In the genomic region with DNA sequence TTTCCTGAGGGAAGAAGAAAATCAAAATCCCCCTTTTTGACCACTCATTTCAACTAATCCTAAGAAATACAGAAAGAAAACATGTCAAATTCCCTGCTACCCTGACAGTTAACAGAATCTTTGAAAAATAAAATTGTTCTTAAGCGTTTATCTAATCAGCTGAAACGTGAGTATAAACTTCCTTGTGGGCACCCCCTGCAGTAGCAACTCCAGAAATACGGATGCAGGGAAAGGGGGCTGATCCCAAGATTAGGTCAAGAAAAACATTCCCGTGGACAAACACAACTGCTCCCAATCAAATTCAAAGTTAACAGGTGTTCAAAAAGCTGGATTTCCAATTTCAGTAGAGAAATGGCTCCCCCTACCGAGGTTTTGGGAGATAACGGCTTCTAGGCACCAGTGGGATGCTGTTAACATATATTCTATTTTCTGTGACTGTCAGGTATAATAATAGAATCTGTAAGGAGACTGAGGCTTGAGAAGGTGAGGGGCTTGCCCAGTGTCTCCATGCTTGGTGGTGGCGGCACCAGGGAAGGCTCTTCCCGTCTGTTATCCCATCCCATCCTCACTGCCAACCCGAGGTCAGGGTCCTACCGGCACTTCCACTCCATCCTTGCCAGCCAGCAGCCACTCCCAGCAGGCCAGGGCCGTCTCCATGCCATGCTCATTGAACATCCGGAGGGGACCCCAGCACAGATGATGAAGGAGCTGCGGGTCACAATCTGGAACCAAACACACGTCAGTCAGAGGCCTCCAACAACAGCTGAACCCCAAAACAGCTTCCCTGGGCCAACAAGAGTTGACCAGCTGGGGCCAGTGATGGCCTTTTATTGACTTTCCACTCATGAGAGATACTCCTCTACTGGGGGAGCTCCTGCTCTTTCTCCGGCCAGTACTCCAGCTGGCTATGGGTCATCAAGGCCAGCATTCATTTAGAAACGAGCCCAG, we compare ENCODE assay signal across 1 cellular context.
A peak's percentile ranks its signal among the peaks of the same experiment; 100 is the strongest.
TF ChIP-seq lines count a peak whose summit lies in the region.

No MANE protein-coding gene starts in this region.

TF ChIP-seq in K562, 482 proteins besides CTCF, POLR2A, EP300 and RAD21 (continued from another document and continues in another):
- TF ChIP-seq, protein P1, sequence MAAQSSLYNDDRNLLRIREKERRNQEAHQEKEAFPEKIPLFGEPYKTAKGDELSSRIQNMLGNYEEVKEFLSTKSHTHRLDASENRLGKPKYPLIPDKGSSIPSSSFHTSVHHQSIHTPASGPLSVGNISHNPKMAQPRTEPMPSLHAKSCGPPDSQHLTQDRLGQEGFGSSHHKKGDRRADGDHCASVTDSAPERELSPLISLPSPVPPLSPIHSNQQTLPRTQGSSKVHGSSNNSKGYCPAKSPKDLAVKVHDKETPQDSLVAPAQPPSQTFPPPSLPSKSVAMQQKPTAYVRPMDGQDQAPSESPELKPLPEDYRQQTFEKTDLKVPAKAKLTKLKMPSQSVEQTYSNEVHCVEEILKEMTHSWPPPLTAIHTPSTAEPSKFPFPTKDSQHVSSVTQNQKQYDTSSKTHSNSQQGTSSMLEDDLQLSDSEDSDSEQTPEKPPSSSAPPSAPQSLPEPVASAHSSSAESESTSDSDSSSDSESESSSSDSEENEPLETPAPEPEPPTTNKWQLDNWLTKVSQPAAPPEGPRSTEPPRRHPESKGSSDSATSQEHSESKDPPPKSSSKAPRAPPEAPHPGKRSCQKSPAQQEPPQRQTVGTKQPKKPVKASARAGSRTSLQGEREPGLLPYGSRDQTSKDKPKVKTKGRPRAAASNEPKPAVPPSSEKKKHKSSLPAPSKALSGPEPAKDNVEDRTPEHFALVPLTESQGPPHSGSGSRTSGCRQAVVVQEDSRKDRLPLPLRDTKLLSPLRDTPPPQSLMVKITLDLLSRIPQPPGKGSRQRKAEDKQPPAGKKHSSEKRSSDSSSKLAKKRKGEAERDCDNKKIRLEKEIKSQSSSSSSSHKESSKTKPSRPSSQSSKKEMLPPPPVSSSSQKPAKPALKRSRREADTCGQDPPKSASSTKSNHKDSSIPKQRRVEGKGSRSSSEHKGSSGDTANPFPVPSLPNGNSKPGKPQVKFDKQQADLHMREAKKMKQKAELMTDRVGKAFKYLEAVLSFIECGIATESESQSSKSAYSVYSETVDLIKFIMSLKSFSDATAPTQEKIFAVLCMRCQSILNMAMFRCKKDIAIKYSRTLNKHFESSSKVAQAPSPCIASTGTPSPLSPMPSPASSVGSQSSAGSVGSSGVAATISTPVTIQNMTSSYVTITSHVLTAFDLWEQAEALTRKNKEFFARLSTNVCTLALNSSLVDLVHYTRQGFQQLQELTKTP (IDR thresholded peaks at IDR 0.05; ENCODE audit: low read depth in 1 of 2, partially characterized antibody in 2 of 2): no peak
- TF ChIP-seq, protein P2, sequence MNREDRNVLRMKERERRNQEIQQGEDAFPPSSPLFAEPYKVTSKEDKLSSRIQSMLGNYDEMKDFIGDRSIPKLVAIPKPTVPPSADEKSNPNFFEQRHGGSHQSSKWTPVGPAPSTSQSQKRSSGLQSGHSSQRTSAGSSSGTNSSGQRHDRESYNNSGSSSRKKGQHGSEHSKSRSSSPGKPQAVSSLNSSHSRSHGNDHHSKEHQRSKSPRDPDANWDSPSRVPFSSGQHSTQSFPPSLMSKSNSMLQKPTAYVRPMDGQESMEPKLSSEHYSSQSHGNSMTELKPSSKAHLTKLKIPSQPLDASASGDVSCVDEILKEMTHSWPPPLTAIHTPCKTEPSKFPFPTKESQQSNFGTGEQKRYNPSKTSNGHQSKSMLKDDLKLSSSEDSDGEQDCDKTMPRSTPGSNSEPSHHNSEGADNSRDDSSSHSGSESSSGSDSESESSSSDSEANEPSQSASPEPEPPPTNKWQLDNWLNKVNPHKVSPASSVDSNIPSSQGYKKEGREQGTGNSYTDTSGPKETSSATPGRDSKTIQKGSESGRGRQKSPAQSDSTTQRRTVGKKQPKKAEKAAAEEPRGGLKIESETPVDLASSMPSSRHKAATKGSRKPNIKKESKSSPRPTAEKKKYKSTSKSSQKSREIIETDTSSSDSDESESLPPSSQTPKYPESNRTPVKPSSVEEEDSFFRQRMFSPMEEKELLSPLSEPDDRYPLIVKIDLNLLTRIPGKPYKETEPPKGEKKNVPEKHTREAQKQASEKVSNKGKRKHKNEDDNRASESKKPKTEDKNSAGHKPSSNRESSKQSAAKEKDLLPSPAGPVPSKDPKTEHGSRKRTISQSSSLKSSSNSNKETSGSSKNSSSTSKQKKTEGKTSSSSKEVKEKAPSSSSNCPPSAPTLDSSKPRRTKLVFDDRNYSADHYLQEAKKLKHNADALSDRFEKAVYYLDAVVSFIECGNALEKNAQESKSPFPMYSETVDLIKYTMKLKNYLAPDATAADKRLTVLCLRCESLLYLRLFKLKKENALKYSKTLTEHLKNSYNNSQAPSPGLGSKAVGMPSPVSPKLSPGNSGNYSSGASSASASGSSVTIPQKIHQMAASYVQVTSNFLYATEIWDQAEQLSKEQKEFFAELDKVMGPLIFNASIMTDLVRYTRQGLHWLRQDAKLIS (CRISPR knock-in tag; IDR thresholded peaks at IDR 0.05): no peak
- TF ChIP-seq, protein P3, sequence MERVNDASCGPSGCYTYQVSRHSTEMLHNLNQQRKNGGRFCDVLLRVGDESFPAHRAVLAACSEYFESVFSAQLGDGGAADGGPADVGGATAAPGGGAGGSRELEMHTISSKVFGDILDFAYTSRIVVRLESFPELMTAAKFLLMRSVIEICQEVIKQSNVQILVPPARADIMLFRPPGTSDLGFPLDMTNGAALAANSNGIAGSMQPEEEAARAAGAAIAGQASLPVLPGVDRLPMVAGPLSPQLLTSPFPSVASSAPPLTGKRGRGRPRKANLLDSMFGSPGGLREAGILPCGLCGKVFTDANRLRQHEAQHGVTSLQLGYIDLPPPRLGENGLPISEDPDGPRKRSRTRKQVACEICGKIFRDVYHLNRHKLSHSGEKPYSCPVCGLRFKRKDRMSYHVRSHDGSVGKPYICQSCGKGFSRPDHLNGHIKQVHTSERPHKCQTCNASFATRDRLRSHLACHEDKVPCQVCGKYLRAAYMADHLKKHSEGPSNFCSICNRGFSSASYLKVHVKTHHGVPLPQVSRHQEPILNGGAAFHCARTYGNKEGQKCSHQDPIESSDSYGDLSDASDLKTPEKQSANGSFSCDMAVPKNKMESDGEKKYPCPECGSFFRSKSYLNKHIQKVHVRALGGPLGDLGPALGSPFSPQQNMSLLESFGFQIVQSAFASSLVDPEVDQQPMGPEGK (CRISPR knock-in tag; IDR thresholded peaks at IDR 0.05; ENCODE audit: borderline replicate concordance): no peak
- no peak for TF ChIP-seq NCOA6 (IDR thresholded peaks at IDR 0.05)
- TF ChIP-seq FOXP1 (CRISPR knock-in tag; IDR thresholded peaks at IDR 0.05): no peak; the same call in 1 of the 2 replicates
- TF ChIP-seq, protein P4, sequence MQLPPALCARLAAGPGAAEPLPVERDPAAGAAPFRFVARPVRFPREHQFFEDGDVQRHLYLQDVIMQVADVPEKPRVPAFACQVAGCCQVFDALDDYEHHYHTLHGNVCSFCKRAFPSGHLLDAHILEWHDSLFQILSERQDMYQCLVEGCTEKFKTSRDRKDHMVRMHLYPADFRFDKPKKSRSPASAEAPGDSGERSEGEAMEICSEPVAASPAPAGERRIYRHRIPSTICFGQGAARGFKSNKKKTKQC (CRISPR knock-in tag; IDR thresholded peaks at IDR 0.05): no peak
- TF ChIP-seq, protein P5, sequence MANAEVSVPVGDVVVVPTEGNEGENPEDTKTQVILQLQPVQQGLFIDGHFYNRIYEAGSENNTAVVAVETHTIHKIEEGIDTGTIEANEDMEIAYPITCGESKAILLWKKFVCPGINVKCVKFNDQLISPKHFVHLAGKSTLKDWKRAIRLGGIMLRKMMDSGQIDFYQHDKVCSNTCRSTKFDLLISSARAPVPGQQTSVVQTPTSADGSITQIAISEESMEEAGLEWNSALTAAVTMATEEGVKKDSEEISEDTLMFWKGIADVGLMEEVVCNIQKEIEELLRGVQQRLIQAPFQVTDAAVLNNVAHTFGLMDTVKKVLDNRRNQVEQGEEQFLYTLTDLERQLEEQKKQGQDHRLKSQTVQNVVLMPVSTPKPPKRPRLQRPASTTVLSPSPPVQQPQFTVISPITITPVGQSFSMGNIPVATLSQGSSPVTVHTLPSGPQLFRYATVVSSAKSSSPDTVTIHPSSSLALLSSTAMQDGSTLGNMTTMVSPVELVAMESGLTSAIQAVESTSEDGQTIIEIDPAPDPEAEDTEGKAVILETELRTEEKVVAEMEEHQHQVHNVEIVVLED (CRISPR knock-in tag; IDR thresholded peaks at IDR 0.05): no peak
- TF ChIP-seq, protein P6, sequence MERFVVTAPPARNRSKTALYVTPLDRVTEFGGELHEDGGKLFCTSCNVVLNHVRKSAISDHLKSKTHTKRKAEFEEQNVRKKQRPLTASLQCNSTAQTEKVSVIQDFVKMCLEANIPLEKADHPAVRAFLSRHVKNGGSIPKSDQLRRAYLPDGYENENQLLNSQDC (CRISPR knock-in tag; IDR thresholded peaks at IDR 0.05): no peak
- no peak for TF ChIP-seq ZNF785 (CRISPR knock-in tag; IDR thresholded peaks at IDR 0.05)
- TF ChIP-seq RHOXF2B (CRISPR knock-in tag; conservative IDR thresholded peaks at IDR 0.05): no peak
- TF ChIP-seq, protein P7, sequence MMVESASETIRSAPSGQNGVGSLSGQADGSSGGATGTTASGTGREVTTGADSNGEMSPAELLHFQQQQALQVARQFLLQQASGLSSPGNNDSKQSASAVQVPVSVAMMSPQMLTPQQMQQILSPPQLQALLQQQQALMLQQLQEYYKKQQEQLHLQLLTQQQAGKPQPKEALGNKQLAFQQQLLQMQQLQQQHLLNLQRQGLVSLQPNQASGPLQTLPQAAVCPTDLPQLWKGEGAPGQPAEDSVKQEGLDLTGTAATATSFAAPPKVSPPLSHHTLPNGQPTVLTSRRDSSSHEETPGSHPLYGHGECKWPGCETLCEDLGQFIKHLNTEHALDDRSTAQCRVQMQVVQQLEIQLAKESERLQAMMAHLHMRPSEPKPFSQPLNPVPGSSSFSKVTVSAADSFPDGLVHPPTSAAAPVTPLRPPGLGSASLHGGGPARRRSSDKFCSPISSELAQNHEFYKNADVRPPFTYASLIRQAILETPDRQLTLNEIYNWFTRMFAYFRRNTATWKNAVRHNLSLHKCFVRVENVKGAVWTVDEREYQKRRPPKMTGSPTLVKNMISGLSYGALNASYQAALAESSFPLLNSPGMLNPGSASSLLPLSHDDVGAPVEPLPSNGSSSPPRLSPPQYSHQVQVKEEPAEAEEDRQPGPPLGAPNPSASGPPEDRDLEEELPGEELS (CRISPR knock-in tag; IDR thresholded peaks at IDR 0.05; ENCODE audit: borderline replicate concordance): no peak
- TF ChIP-seq ZNF24 (IDR thresholded peaks at IDR 0.05): no peak
- TF ChIP-seq ZNF507 (tag; conservative IDR thresholded peaks at IDR 0.05): no peak
- no peak for TF ChIP-seq KAT2B (IDR thresholded peaks at IDR 0.05; ENCODE audit: low read depth, low read length)
- TF ChIP-seq FOXJ3 (CRISPR knock-in tag; IDR thresholded peaks at IDR 0.05): peak; percentile 46; the same call in 1 of the 2 replicates
- no peak for TF ChIP-seq ZNF217 (CRISPR knock-in tag; IDR thresholded peaks at IDR 0.05)
- 0 out of 2 replicates have a peak, but pooled peaks have one; percentile 19 for TF ChIP-seq SREBF1 (IDR thresholded peaks at IDR 0.05; ENCODE audit: borderline replicate concordance, low read depth, low read length)
- TF ChIP-seq, protein P8, sequence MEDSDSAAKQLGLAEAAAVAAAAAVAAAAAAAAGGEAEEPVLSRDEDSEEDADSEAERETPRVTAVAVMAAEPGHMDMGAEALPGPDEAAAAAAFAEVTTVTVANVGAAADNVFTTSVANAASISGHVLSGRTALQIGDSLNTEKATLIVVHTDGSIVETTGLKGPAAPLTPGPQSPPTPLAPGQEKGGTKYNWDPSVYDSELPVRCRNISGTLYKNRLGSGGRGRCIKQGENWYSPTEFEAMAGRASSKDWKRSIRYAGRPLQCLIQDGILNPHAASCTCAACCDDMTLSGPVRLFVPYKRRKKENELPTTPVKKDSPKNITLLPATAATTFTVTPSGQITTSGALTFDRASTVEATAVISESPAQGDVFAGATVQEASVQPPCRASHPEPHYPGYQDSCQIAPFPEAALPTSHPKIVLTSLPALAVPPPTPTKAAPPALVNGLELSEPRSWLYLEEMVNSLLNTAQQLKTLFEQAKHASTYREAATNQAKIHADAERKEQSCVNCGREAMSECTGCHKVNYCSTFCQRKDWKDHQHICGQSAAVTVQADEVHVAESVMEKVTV (CRISPR knock-in tag; IDR thresholded peaks at IDR 0.05): peak; percentile 61; the same call in 1 of the 2 replicates
- no peak for TF ChIP-seq COPS2 (conservative IDR thresholded peaks at IDR 0.05)
- TF ChIP-seq BRF1 (IDR thresholded peaks at IDR 0.05; ENCODE audit: borderline replicate concordance, extremely low read depth, insufficient read length): no peak
- no peak for TF ChIP-seq CREB1 (IDR thresholded peaks at IDR 0.05)
- TF ChIP-seq CREB1 (CRISPR knock-in tag; IDR thresholded peaks at IDR 0.05): no peak
- TF ChIP-seq CBX5 (IDR thresholded peaks at IDR 0.05; ENCODE audit: borderline replicate concordance, low read depth): no peak
- TF ChIP-seq, protein P9, sequence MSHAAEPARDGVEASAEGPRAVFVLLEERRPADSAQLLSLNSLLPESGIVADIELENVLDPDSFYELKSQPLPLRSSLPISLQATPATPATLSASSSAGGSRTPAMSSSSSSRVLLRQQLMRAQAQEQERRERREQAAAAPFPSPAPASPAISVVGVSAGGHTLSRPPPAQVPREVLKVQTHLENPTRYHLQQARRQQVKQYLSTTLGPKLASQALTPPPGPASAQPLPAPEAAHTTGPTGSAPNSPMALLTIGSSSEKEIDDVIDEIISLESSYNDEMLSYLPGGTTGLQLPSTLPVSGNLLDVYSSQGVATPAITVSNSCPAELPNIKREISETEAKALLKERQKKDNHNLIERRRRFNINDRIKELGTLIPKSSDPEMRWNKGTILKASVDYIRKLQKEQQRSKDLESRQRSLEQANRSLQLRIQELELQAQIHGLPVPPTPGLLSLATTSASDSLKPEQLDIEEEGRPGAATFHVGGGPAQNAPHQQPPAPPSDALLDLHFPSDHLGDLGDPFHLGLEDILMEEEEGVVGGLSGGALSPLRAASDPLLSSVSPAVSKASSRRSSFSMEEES (CRISPR knock-in tag; IDR thresholded peaks at IDR 0.05): no peak
- TF ChIP-seq ZNF121 (CRISPR knock-in tag; conservative IDR thresholded peaks at IDR 0.05): no peak
- no peak for TF ChIP-seq TGIF2 (CRISPR knock-in tag; IDR thresholded peaks at IDR 0.05)
- no peak for TF ChIP-seq ZNF133 (CRISPR knock-in tag; IDR thresholded peaks at IDR 0.05)
- TF ChIP-seq ZBTB1 (CRISPR knock-in tag; IDR thresholded peaks at IDR 0.05; ENCODE audit: borderline replicate concordance, low read depth): no peak; the same call in 1 of the 2 replicates
- TF ChIP-seq, protein P10, sequence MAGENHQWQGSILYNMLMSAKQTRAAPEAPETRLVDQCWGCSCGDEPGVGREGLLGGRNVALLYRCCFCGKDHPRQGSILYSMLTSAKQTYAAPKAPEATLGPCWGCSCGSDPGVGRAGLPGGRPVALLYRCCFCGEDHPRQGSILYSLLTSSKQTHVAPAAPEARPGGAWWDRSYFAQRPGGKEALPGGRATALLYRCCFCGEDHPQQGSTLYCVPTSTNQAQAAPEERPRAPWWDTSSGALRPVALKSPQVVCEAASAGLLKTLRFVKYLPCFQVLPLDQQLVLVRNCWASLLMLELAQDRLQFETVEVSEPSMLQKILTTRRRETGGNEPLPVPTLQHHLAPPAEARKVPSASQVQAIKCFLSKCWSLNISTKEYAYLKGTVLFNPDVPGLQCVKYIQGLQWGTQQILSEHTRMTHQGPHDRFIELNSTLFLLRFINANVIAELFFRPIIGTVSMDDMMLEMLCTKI (IDR thresholded peaks at IDR 0.05; ENCODE audit: partially characterized antibody): no peak
- peak; percentile 87 for TF ChIP-seq ZC3H4 (CRISPR knock-in tag; IDR thresholded peaks at IDR 0.05; ENCODE audit: borderline replicate concordance)
- no peak for TF ChIP-seq NFYB (IDR thresholded peaks at IDR 0.05; ENCODE audit: extremely low read depth, insufficient read length)
- no peak for TF ChIP-seq ZNF384 (IDR thresholded peaks at IDR 0.05; ENCODE audit: low read depth, low read length)
- TF ChIP-seq RFX5 (IDR thresholded peaks at IDR 0.05; ENCODE audit: low read depth, low read length): no peak
- no peak for TF ChIP-seq SRSF3 (IDR thresholded peaks at IDR 0.05; ENCODE audit: insufficient read depth, low read length)
- no peak for TF ChIP-seq EWSR1 (IDR thresholded peaks at IDR 0.05; ENCODE audit: borderline replicate concordance, low read depth, partially characterized antibody)
- TF ChIP-seq ERF (CRISPR knock-in tag; IDR thresholded peaks at IDR 0.05): no peak
- TF ChIP-seq SMARCC2 (IDR thresholded peaks at IDR 0.05; ENCODE audit: low read depth): no peak
